Comparison of ENCODE assay signal across 19 cellular contexts in the genomic region with DNA sequence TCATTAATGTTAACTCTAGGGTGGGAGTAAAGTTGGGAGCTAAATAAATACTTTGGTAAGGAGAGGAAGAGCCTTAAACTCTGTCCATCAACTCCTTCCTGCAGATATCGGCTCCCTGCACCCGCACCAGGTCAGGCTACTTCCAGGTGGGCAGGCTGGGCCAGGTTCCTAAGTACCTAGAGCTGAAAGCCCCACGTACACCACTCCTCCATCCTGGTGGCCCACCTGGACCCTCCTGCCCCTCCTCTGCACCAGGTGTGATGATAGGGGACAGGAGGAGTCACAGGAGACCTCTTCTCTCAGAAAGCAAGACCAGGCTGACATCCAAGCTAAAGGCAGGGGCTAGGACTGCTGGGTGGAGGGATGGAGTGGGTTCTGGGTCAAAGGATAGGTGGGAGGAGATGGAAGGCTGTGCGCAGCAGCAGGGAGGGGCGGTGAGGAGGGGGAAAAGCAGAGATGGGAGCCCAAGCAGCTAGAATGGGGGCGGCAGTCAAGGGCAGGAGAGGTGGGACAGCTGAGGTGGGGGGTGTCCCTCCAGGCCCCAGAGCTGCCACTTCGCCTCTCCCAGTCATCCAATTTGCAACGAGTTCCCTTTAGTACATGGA.
"Had no signal": no experiment of that assay in that cellular context is flagged by ENCODE, and none has a peak within 500 bp of the region (broad histone marks: within the 10 kb centered on the region; RNA-seq: fewer than 3 reads in every experiment).

No MANE protein-coding gene starts in this region.

- H3K4me3 ChIP-seq: breast epithelium, coronary artery, gastrocnemius medialis, heart left ventricle, smooth muscle cell, thyroid gland had no signal

- H3K36me3 ChIP-seq: breast epithelium, gastrocnemius medialis, heart left ventricle, neutrophil, thyroid gland had no signal

- H3K9ac ChIP-seq: parathyroid adenoma had no signal

- H3K4me1 ChIP-seq: breast epithelium, gastrocnemius medialis, parathyroid adenoma, thyroid gland had no signal

- H3K4me1 Mint-ChIP-seq: activated CD4-positive, alpha-beta T cell treated with anti-CD3 and anti-CD28 coated beads, Interleukin-2, amount 10 ng/mL, durations not matched to agents 24 days and 14 days; naive thymus-derived CD8-positive, alpha-beta T cell had no signal

- DNase-seq: activated CD4-positive, alpha-beta T cell treated with anti-CD3 and anti-CD28 coated beads, Interleukin-2, amount 10 ng/mL, durations not matched to agents 24 days and 14 days; activated CD4-positive, CD25-positive, alpha-beta regulatory T cell; activated CD8-positive, alpha-beta memory T cell treated with anti-CD3 and anti-CD28 coated beads, Interleukin-2, amount 50 U/mL, for 4 hours; activated CD8-positive, alpha-beta T cell treated with anti-CD3 and anti-CD28 coated beads, Interleukin-2, amount 10 ng/mL, durations not matched to agents 7 days and 5 days; activated effector memory CD4-positive, alpha-beta T cell treated with anti-CD3 and anti-CD28 coated beads, Interleukin-2, amount 50 U/mL, for 16 hours; activated naive CD4-positive, alpha-beta T cell treated with anti-CD3 and anti-CD28 coated beads, Interleukin-2, amount 50 U/mL, for 16 hours; activated T-cell treated with anti-CD3 and anti-CD28 coated beads, Interleukin-2, amount 50 U/mL, for 48 hours; gastrocnemius medialis; heart left ventricle; kidney glomerular epithelial cell; naive thymus-derived CD8-positive, alpha-beta T cell; stimulated activated CD4-positive, alpha-beta T cell treated with anti-CD3 and anti-CD28 coated beads, Interleukin-4, amount 100 ng/mL, for 1 hour; thyroid gland had no signal

- H3K27me3 ChIP-seq: gastrocnemius medialis, thyroid gland had no signal

- H3K36me3 Mint-ChIP-seq: naive thymus-derived CD8-positive, alpha-beta T cell had no signal

- H3K9me3 ChIP-seq: breast epithelium, gastrocnemius medialis, neutrophil, thyroid gland had no signal

- H3K27ac Mint-ChIP-seq: activated CD4-positive, alpha-beta T cell treated with anti-CD3 and anti-CD28 coated beads, Interleukin-2, amount 10 ng/mL, durations not matched to agents 24 days and 14 days; activated CD8-positive, alpha-beta T cell treated with anti-CD3 and anti-CD28 coated beads, Interleukin-2, amount 10 ng/mL, durations not matched to agents 7 days and 5 days; naive thymus-derived CD8-positive, alpha-beta T cell; T-helper 2 cell treated with Interferon-gamma antibody and Interleukin-4, amounts not matched to agents 5 μg/mL and 100 μg/mL, for 36 hours had no signal

- ATAC-seq: activated CD8-positive, alpha-beta T cell treated with anti-CD3 and anti-CD28 coated beads, Interleukin-2, amount 10 ng/mL, durations not matched to agents 7 days and 5 days; naive thymus-derived CD8-positive, alpha-beta T cell had no signal

- H3K4me3 Mint-ChIP-seq: activated CD4-positive, alpha-beta T cell treated with anti-CD3 and anti-CD28 coated beads, Interleukin-2, amount 10 ng/mL, durations not matched to agents 24 days and 14 days; activated CD8-positive, alpha-beta T cell treated with anti-CD3 and anti-CD28 coated beads, Interleukin-2, amount 10 ng/mL, durations not matched to agents 7 days and 5 days; naive thymus-derived CD8-positive, alpha-beta T cell; T-helper 2 cell treated with Interferon-gamma antibody and Interleukin-4, amounts not matched to agents 5 μg/mL and 100 μg/mL, for 36 hours had no signal

- H3K27ac ChIP-seq: breast epithelium, coronary artery, gastrocnemius medialis, neutrophil, parathyroid adenoma, thyroid gland had no signal

- H3K4me2 ChIP-seq: smooth muscle cell had no signal
